1 cellular context compared by ENCODE assay signal in the genomic region with DNA sequence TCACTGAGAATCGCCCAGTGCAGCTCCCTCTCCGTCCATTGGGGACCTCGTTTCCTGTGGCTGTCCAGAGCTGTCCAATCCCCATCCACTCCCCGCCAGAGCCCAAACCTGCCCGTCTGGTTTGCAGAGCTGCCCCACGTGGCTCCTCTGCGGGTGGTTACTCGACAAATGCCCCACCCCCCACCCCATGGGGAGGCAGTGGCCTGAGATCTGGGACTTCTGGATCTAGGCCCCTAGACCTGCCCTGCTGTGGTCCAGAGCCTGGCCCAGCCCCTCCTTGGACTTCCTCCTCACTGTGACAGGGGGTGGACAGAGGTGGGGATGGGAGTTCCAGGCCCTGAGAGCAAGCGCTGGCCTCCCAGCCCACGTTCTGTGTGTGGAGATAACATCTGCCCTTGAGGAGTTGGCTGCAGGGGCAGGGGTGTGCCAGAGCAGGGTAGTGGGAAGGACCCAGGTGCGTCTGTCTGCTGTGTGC.
A peak's percentile ranks its signal among the peaks of the same experiment; 100 is the strongest.
TF ChIP-seq lines count a peak whose summit lies in the region.

No MANE protein-coding gene starts in this region.

TF ChIP-seq in K562, 482 proteins besides CTCF, POLR2A, EP300 and RAD21:
- TF ChIP-seq, protein P1, sequence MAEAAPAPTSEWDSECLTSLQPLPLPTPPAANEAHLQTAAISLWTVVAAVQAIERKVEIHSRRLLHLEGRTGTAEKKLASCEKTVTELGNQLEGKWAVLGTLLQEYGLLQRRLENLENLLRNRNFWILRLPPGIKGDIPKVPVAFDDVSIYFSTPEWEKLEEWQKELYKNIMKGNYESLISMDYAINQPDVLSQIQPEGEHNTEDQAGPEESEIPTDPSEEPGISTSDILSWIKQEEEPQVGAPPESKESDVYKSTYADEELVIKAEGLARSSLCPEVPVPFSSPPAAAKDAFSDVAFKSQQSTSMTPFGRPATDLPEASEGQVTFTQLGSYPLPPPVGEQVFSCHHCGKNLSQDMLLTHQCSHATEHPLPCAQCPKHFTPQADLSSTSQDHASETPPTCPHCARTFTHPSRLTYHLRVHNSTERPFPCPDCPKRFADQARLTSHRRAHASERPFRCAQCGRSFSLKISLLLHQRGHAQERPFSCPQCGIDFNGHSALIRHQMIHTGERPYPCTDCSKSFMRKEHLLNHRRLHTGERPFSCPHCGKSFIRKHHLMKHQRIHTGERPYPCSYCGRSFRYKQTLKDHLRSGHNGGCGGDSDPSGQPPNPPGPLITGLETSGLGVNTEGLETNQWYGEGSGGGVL (CRISPR knock-in tag; IDR thresholded peaks at IDR 0.05) = no peak
- TF ChIP-seq GATA2 (CRISPR knock-in tag; IDR thresholded peaks at IDR 0.05) (peak; percentile 6; the same call in 1 of the 2 replicates), ZNF707 (CRISPR knock-in tag; conservative IDR thresholded peaks at IDR 0.05) (no peak), CBFA2T2 (conservative IDR thresholded peaks at IDR 0.05) (0 out of 2 replicates have a peak, but pooled peaks have one; percentile 7), RAD51 (IDR thresholded peaks at IDR 0.05; ENCODE audit: borderline replicate concordance, low read depth) (peak; percentile 60; the same call in 1 of the 2 replicates), EGR1 (conservative IDR thresholded peaks at IDR 0.05) (peak; percentile 5; the same call in 1 of the 2 replicates), CBX1 (IDR thresholded peaks at IDR 0.05; ENCODE audit: low read depth) (no peak), NR2C1 (IDR thresholded peaks at IDR 0.05) (no peak), NR2C1 (tag; IDR thresholded peaks at IDR 0.05) (no peak), SRSF7 (optimal IDR thresholded peaks at IDR 0.05; ENCODE audit: low read depth, low read length) (no peak), ZNF717 (CRISPR knock-in tag; IDR thresholded peaks at IDR 0.05) (no peak), MAFF (IDR thresholded peaks at IDR 0.05; ENCODE audit: low read length) (no peak), KAT7 (CRISPR knock-in tag; IDR thresholded peaks at IDR 0.05; ENCODE audit: borderline replicate concordance) (no peak), BMI1 (IDR thresholded peaks at IDR 0.05; ENCODE audit: low read length) (no peak), ZC3H8 (IDR thresholded peaks at IDR 0.05) (no peak), ZNF444 (CRISPR knock-in tag; IDR thresholded peaks at IDR 0.05) (no peak), TAL1 (IDR thresholded peaks at IDR 0.05) (no peak), ZFP30 (CRISPR knock-in tag; IDR thresholded peaks at IDR 0.05; ENCODE audit: borderline replicate concordance) (no peak), EP400 (IDR thresholded peaks at IDR 0.05) (no peak)
- TF ChIP-seq, protein P2, sequence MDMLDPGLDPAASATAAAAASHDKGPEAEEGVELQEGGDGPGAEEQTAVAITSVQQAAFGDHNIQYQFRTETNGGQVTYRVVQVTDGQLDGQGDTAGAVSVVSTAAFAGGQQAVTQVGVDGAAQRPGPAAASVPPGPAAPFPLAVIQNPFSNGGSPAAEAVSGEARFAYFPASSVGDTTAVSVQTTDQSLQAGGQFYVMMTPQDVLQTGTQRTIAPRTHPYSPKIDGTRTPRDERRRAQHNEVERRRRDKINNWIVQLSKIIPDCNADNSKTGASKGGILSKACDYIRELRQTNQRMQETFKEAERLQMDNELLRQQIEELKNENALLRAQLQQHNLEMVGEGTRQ (CRISPR knock-in tag; IDR thresholded peaks at IDR 0.05) = peak; percentile 78
- TF ChIP-seq, protein P3, sequence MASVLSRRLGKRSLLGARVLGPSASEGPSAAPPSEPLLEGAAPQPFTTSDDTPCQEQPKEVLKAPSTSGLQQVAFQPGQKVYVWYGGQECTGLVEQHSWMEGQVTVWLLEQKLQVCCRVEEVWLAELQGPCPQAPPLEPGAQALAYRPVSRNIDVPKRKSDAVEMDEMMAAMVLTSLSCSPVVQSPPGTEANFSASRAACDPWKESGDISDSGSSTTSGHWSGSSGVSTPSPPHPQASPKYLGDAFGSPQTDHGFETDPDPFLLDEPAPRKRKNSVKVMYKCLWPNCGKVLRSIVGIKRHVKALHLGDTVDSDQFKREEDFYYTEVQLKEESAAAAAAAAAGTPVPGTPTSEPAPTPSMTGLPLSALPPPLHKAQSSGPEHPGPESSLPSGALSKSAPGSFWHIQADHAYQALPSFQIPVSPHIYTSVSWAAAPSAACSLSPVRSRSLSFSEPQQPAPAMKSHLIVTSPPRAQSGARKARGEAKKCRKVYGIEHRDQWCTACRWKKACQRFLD (CRISPR knock-in tag; IDR thresholded peaks at IDR 0.05) = no peak
- TF ChIP-seq, protein P4, sequence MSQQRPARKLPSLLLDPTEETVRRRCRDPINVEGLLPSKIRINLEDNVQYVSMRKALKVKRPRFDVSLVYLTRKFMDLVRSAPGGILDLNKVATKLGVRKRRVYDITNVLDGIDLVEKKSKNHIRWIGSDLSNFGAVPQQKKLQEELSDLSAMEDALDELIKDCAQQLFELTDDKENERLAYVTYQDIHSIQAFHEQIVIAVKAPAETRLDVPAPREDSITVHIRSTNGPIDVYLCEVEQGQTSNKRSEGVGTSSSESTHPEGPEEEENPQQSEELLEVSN (IDR thresholded peaks at IDR 0.05; ENCODE audit: borderline replicate concordance in 1 of 2, extremely low read depth in 1 of 2, insufficient read depth in 1 of 2, insufficient read length in 1 of 2, low read depth in 1 of 2, low read length in 1 of 2, poor library complexity in 1 of 2, severe bottlenecking in 1 of 2) = peak in 1 of 2 experiments; percentile 24
- TF ChIP-seq, protein P5, sequence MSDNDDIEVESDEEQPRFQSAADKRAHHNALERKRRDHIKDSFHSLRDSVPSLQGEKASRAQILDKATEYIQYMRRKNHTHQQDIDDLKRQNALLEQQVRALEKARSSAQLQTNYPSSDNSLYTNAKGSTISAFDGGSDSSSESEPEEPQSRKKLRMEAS (CRISPR knock-in tag; IDR thresholded peaks at IDR 0.05) = 0 out of 2 replicates have a peak, but pooled peaks have one; percentile 39
- TF ChIP-seq, protein P6, sequence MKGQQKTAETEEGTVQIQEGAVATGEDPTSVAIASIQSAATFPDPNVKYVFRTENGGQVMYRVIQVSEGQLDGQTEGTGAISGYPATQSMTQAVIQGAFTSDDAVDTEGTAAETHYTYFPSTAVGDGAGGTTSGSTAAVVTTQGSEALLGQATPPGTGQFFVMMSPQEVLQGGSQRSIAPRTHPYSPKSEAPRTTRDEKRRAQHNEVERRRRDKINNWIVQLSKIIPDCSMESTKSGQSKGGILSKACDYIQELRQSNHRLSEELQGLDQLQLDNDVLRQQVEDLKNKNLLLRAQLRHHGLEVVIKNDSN (CRISPR knock-in tag; IDR thresholded peaks at IDR 0.05) = peak; percentile 88
- TF ChIP-seq, protein P7, sequence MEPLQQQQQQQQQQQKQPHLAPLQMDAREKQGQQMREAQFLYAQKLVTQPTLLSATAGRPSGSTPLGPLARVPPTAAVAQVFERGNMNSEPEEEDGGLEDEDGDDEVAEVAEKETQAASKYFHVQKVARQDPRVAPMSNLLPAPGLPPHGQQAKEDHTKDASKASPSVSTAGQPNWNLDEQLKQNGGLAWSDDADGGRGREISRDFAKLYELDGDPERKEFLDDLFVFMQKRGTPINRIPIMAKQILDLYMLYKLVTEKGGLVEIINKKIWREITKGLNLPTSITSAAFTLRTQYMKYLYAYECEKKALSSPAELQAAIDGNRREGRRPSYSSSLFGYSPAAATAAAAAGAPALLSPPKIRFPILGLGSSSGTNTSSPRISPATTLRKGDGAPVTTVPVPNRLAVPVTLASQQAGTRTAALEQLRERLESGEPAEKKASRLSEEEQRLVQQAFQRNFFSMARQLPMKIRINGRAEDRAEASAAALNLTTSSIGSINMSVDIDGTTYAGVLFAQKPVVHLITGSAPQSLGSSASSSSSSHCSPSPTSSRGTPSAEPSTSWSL (CRISPR knock-in tag; IDR thresholded peaks at IDR 0.05; ENCODE audit: borderline replicate concordance) = no peak
